ENCODE assay signal across 28 cellular contexts in genomic region chr21:15300131-15300530, GRCh38.
"Had no signal": no experiment of that assay in that cellular context is flagged by ENCODE, and none has a peak within 500 bp of the region (broad histone marks: within the 10 kb centered on the region; RNA-seq: fewer than 3 reads in every experiment).

No MANE protein-coding gene starts in this region.

- H3K4me2 ChIP-seq: neural progenitor cell had no signal

- H2AFZ ChIP-seq: neural progenitor cell, parathyroid adenoma had no signal

- H3K4me3 ChIP-seq: left ventricle myocardium inferior, lung, neural progenitor cell, skin epidermis, stomach, suprapubic skin, thoracic aorta, tibial artery, uterus had no signal

- H3K4me1 ChIP-seq: parathyroid adenoma, stomach, tibial artery, uterus had no signal

- DNase-seq: hippocampal formation; kidney; left colon; left ventricle myocardium inferior; mesendoderm; naive B cell; natural killer cell; nephron progenitor cell; occipital lobe; right cardiac atrium; stimulated activated CD4-positive, alpha-beta T cell treated with anti-CD3 and anti-CD28 coated beads, Interleukin-12 subunit alpha, Interleukin-12 subunit beta, amount 100 ng/mL, for 4 hours; stimulated activated CD4-positive, alpha-beta T cell treated with anti-CD3 and anti-CD28 coated beads, Interleukin-15, amount 100 ng/mL, for 24 hours; stimulated activated CD4-positive, alpha-beta T cell treated with anti-CD3 and anti-CD28 coated beads, Interleukin-2, amount 100 ng/mL, for 24 hours; stimulated activated CD4-positive, alpha-beta T cell treated with anti-CD3 and anti-CD28 coated beads, Interleukin-4, amount 100 ng/mL, for 1 hour; stimulated activated naive B cell treated with anti-CD40 and anti-IgM and Interleukin-4, amounts not matched to agents 10 μg/mL and 1 μg/mL and 100 μg/mL, for 72 hours; stimulated activated naive CD8-positive, alpha-beta T cell treated with anti-CD3 and anti-CD28 coated beads, Interleukin-15, Interleukin-2, amounts not matched to agents 100 U/mL and 50 U/mL, for 24 hours; stomach; tibial artery; trophoblast cell; uterus had no signal

- H3K27me3 ChIP-seq: neural progenitor cell, neutrophil, stomach, suprapubic skin, tibial artery, uterus had no signal

- H3K36me3 ChIP-seq: left ventricle myocardium inferior, neural progenitor cell, neutrophil, stomach, suprapubic skin, thoracic aorta, tibial artery, uterus had no signal

- H3K79me2 ChIP-seq: parathyroid adenoma had no signal

- ATAC-seq: left colon; natural killer cell; sciatic nerve; stimulated activated naive B cell treated with anti-CD40 and anti-IgM and Interleukin-4, amounts not matched to agents 10 μg/mL and 1 μg/mL and 100 μg/mL, for 72 hours; stimulated activated naive CD8-positive, alpha-beta T cell treated with anti-CD3 and anti-CD28 coated beads, Interleukin-15, Interleukin-2, amounts not matched to agents 100 U/mL and 50 U/mL, for 24 hours had no signal

- H3K27ac ChIP-seq: left ventricle myocardium inferior, neural progenitor cell, neutrophil, parathyroid adenoma, skin epidermis, stomach, suprapubic skin, thoracic aorta, tibial artery, uterus had no signal

- FAIRE-seq: kidney had no signal

- H3K9me3 ChIP-seq: left ventricle myocardium inferior, neutrophil, stomach, suprapubic skin, thoracic aorta, tibial artery, uterus had no signal

- H3K9ac ChIP-seq: neural progenitor cell, parathyroid adenoma had no signal
